ENCODE assay signal across 28 cellular contexts in the genomic region with DNA sequence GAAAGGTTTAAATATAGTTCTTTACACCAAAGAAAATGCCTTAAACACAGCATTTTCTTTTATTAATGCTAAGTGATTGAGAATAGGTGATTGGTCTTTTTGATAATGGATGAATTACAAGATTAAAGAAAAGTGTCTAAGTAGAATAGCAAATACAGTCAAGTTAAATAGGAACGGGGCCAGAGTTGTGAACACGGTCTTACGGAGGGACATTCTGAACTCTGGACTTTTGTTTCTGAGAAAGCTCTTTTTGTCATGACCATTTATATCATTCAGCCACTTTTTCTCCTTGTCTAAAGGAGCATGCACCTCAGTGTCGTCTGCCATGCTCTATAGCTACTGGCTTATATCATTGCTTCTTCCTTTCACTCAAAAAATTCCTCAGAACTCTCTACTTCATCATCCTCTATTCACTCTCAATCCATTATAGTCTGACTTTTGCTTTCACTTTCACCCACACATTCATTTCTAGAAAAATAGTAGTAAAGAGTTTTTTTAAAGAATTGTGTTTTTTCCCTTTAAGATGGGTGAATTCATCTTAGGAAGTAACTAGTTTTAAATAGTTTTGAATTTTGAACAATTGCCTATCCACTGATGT.
A peak's percentile ranks its signal among the peaks of the same experiment; 100 is the strongest.
DNase-seq lines count a peak whose midpoint lies in the region; ATAC-seq and TF ChIP-seq lines count a peak whose summit lies in the region.
"Had no signal": no experiment of that assay in that cellular context is flagged by ENCODE, and none has a peak within 500 bp of the region (broad histone marks: within the 10 kb centered on the region; RNA-seq: fewer than 3 reads in every experiment).

No MANE protein-coding gene starts in this region.

- H3K27ac ChIP-seq in breast epithelium, result no peak overlapping the region
- H3K27ac ChIP-seq: 22Rv1, ascending aorta, vagina had no signal

- POLR2A ChIA-PET in MCF 10A (lab: Yijun Ruan, JAX), result no interaction called here

- no TSS peak for BruUV-seq in MCF 10A (replicated peaks; lab: Mats Ljungman, UMichigan)

- H3K4me2 ChIP-seq in skeletal muscle satellite cell (ENCODE audit: low read length), result peak overlapping the region; percentile 6

- H3K27me3 Mint-ChIP-seq in MCF 10A (ENCODE audit: insufficient read depth, unreplicated experiment), result no peaks in the 10 kb centered on the region
- H3K27me3 Mint-ChIP-seq: activated B cell treated with CpG ODN at 0.5 μM for 24 hours; activated naive CD4-positive, alpha-beta T cell treated with anti-CD3 and anti-CD28 coated beads, Interleukin-2, amount 50 U/mL, for 24 hours; activated T-helper 17 cell treated with anti-CD3 and anti-CD28 coated beads, Interleukin-2, amount 50 U/mL, for 72 hours; CD4-positive, CD25-positive, alpha-beta regulatory T cell; central memory CD8-positive, alpha-beta T cell had no signal

- no peak overlapping the region for H3K4me3 Mint-ChIP-seq in MCF 10A (ENCODE audit: unreplicated experiment)
- H3K4me3 Mint-ChIP-seq: activated B cell treated with CpG ODN at 0.5 μM for 24 hours; activated naive CD4-positive, alpha-beta T cell treated with anti-CD3 and anti-CD28 coated beads, Interleukin-2, amount 50 U/mL, for 24 hours; activated T-helper 17 cell treated with anti-CD3 and anti-CD28 coated beads, Interleukin-2, amount 50 U/mL, for 72 hours; CD4-positive, CD25-positive, alpha-beta regulatory T cell; central memory CD8-positive, alpha-beta T cell; neural crest cell had no signal

- H3K9me3 ChIP-seq in breast epithelium (no peaks in the 10 kb centered on the region), skeletal muscle satellite cell (replicated peaks; ENCODE audit: low read length) (no peaks in the 10 kb centered on the region)
- H3K9me3 ChIP-seq: ascending aorta, vagina had no signal

- CTCF ChIA-PET in MCF 10A (lab: Yijun Ruan, JAX), result no interaction called here

- no peaks in the 10 kb centered on the region for H3K27me3 ChIP-seq in breast epithelium
- H3K27me3 ChIP-seq in skeletal muscle satellite cell (ENCODE audit: control insufficient read depth, insufficient read depth, low read length), result no peaks in the 10 kb centered on the region
- H3K27me3 ChIP-seq: ascending aorta, vagina had no signal

- H3K4me3 ChIP-seq in breast epithelium, result peak overlapping the region in 2 of 3 donors; percentile 29 to 39
- H3K4me3 ChIP-seq in WI38 (ENCODE audit: low read depth, low read length), result peak overlapping the region; percentile 26
- peak overlapping the region; percentile 52 for H3K4me3 ChIP-seq in fibroblast of the aortic adventitia (ENCODE audit: low read depth, low read length)
- H3K4me3 ChIP-seq in skeletal muscle satellite cell (ENCODE audit: low read length), result no peak overlapping the region
- H3K4me3 ChIP-seq: vagina had no signal

- TF ChIP-seq CTCF in breast epithelium (IDR thresholded peaks at IDR 0.05) (no peak), MCF 10A (IDR thresholded peaks at IDR 0.05; ENCODE audit: unreplicated experiment) (no peak), WI38 (IDR thresholded peaks at IDR 0.05; ENCODE audit: low read depth, low read length) (no peak), fibroblast of the aortic adventitia (IDR thresholded peaks at IDR 0.05; ENCODE audit: insufficient read depth, low read length) (no peak)

- peaks cover 10% of the 10 kb centered on the region for H3K4me1 Mint-ChIP-seq in MCF 10A (ENCODE audit: insufficient read depth, unreplicated experiment)
- H3K4me1 Mint-ChIP-seq: activated B cell treated with CpG ODN at 0.5 μM for 24 hours; activated naive CD4-positive, alpha-beta T cell treated with anti-CD3 and anti-CD28 coated beads, Interleukin-2, amount 50 U/mL, for 24 hours; activated T-helper 17 cell treated with anti-CD3 and anti-CD28 coated beads, Interleukin-2, amount 50 U/mL, for 72 hours; CD4-positive, CD25-positive, alpha-beta regulatory T cell; central memory CD8-positive, alpha-beta T cell; neural crest cell had no signal

- no peak for TF ChIP-seq POLR2A in breast epithelium (IDR thresholded peaks at IDR 0.05)

- no peak for ATAC-seq in HG02763 (IDR thresholded peaks at IDR 0.05; ENCODE audit: unreplicated experiment)
- ATAC-seq: activated T-helper 17 cell treated with anti-CD3 and anti-CD28 coated beads, Interleukin-2, amount 50 U/mL, for 72 hours; Panc1 had no signal

- H3K9ac ChIP-seq in skeletal muscle satellite cell (ENCODE audit: low read depth, low read length), result no peak overlapping the region

- H3K27ac Mint-ChIP-seq in MCF 10A (ENCODE audit: low read depth, unreplicated experiment), result no peak overlapping the region
- H3K27ac Mint-ChIP-seq: activated B cell treated with CpG ODN at 0.5 μM for 24 hours; activated naive CD4-positive, alpha-beta T cell treated with anti-CD3 and anti-CD28 coated beads, Interleukin-2, amount 50 U/mL, for 24 hours; activated T-helper 17 cell treated with anti-CD3 and anti-CD28 coated beads, Interleukin-2, amount 50 U/mL, for 72 hours had no signal

- no peaks in the 10 kb centered on the region for H3K4me1 ChIP-seq in breast epithelium
- H3K4me1 ChIP-seq in skeletal muscle satellite cell (ENCODE audit: control insufficient read depth, insufficient read depth, low read length), result no peaks in the 10 kb centered on the region

- DNase-seq in breast epithelium (ENCODE audit: low spot score in 2 of 2) (no peak), MCF 10A (ENCODE audit: unreplicated experiment) (no peak), fibroblast of the aortic adventitia (ENCODE audit: low read depth) (peak; percentile 1), NCI-H446 (lab: John Stamatoyannopoulos, UW) (no peak), T-helper 9 cell (no peak)
- DNase-seq: activated B cell treated with CpG ODN at 0.5 μM for 24 hours; activated CD4-positive, alpha-beta T cell treated with anti-CD3 and anti-CD28 coated beads, Interleukin-2, amount 50 U/mL, for 4 hours; CD4-positive, CD25-positive, alpha-beta regulatory T cell; Karpas-422; mammary epithelial cell; NCI-H1048; NCI-H1694 treated with DMSO at 0.1 percent for 48 hours; NCI-H2171; NCI-H510A treated with DMSO at 0.1 percent for 48 hours; SIG-M5; stimulated activated naive CD4-positive, alpha-beta T cell treated with Interleukin-2 at 50 U/mL for 16 hours; T1000 had no signal

- no peaks in the 10 kb centered on the region for H3K36me3 ChIP-seq in breast epithelium
- H3K36me3 ChIP-seq in skeletal muscle satellite cell (ENCODE audit: insufficient read depth, low read length), result no peaks in the 10 kb centered on the region
- H3K36me3 ChIP-seq: ascending aorta, vagina had no signal

- H3K36me3 Mint-ChIP-seq in MCF 10A (ENCODE audit: insufficient read depth, unreplicated experiment), result no peaks in the 10 kb centered on the region
- H3K36me3 Mint-ChIP-seq: activated naive CD4-positive, alpha-beta T cell treated with anti-CD3 and anti-CD28 coated beads, Interleukin-2, amount 50 U/mL, for 24 hours; CD4-positive, CD25-positive, alpha-beta regulatory T cell had no signal

- H3K9me3 Mint-ChIP-seq in MCF 10A (ENCODE audit: unreplicated experiment), result no peaks in the 10 kb centered on the region

- intact Hi-C loops in breast epithelium (cut with DNase I; ENCODE audit: low total_unique reads) (no loop called here), MCF 10A (cut with micrococcal nuclease) (no loop called here)
